In the genomic region with DNA sequence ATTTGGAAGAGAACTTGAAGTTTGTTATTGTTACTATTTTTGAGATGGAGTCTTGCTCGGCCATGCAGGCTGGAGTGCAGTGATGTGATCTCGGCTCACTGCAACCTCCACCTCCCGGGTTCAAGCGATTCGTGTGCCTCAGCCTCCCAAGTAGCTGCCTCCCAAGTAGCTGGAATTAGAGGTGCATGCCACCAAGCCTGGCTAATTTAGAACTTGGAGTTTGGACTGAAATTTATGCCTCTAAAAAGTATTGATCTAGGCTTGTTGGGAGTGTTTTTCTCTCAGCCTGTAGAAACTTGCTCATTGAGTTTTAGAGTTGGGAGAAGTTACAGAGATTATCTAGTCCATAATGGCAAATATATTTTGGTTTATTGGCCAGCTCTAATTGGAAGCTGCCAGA, we compare ENCODE assay signal across 21 cellular contexts. TPM values are rescaled to one million over a fixed set of nuclear protein-coding genes. Genes with fewer than 3 reads are reported as not detected.
A peak's percentile ranks its signal among the peaks of the same experiment; 100 is the strongest.
DNase-seq lines count a peak whose midpoint lies in the region; ATAC-seq and TF ChIP-seq lines count a peak whose summit lies in the region.
"Had no signal": no experiment of that assay in that cellular context is flagged by ENCODE, and none has a peak within 500 bp of the region (broad histone marks: within the 10 kb centered on the region; RNA-seq: fewer than 3 reads in every experiment).

No MANE protein-coding gene starts in this region.

- H3K27me3 ChIP-seq in smooth muscle cell (ENCODE audit: low read depth), result no peaks in the 10 kb centered on the region
- H3K27me3 ChIP-seq: heart left ventricle, stomach, upper lobe of right lung had no signal

- peaks cover 3% of the 10 kb centered on the region for H3K9me3 Mint-ChIP-seq in activated CD4-positive, alpha-beta T cell treated with anti-CD3 and anti-CD28 coated beads, Interleukin-2, amount 10 ng/mL, durations not matched to agents 24 days and 14 days
- no peaks in the 10 kb centered on the region for H3K9me3 Mint-ChIP-seq in activated CD4-positive, alpha-beta T cell treated with anti-CD3 and anti-CD28 coated beads for 36 hours (ENCODE audit: low read depth)
- peaks cover 3% of the 10 kb centered on the region for H3K9me3 Mint-ChIP-seq in activated CD8-positive, alpha-beta T cell treated with anti-CD3 and anti-CD28 coated beads for 36 hours

- H3K79me2 ChIP-seq in smooth muscle cell (ENCODE audit: low read depth), result peaks cover 90% of the 10 kb centered on the region

- peaks cover 80% of the 10 kb centered on the region for H4K20me1 ChIP-seq in smooth muscle cell (ENCODE audit: low read depth)

- H3K27me3 Mint-ChIP-seq in activated CD4-positive, alpha-beta T cell treated with anti-CD3 and anti-CD28 coated beads, Interleukin-2, amount 10 ng/mL, durations not matched to agents 24 days and 14 days, result no peaks in the 10 kb centered on the region
- H3K27me3 Mint-ChIP-seq in activated CD4-positive, alpha-beta T cell treated with anti-CD3 and anti-CD28 coated beads for 36 hours, result no peaks in the 10 kb centered on the region
- H3K27me3 Mint-ChIP-seq in activated CD8-positive, alpha-beta T cell treated with anti-CD3 and anti-CD28 coated beads for 36 hours, result no peaks in the 10 kb centered on the region

- H2AFZ ChIP-seq in smooth muscle cell (ENCODE audit: low read depth), result no peak overlapping the region
- H2AFZ ChIP-seq: parathyroid adenoma had no signal

- peak overlapping the region; percentile 59 for H3K4me3 Mint-ChIP-seq in activated CD4-positive, alpha-beta T cell treated with anti-CD3 and anti-CD28 coated beads, Interleukin-2, amount 10 ng/mL, durations not matched to agents 24 days and 14 days
- no peak overlapping the region for H3K4me3 Mint-ChIP-seq in activated CD4-positive, alpha-beta T cell treated with anti-CD3 and anti-CD28 coated beads for 36 hours
- no peak overlapping the region for H3K4me3 Mint-ChIP-seq in activated CD8-positive, alpha-beta T cell treated with anti-CD3 and anti-CD28 coated beads for 36 hours

- intact Hi-C loops in activated CD4-positive, alpha-beta T cell treated with anti-CD3 and anti-CD28 coated beads, Interleukin-2, amount 10 ng/mL, durations not matched to agents 24 days and 14 days (cut with micrococcal nuclease), result loop anchor here (10.0 kb wide), 1 partner anchor 1882 kb away; no protein-coding TSS in a partner anchor
- intact Hi-C loops in activated CD4-positive, alpha-beta T cell treated with anti-CD3 and anti-CD28 coated beads for 36 hours (cut with DNase I, micrococcal nuclease), result no loop called here
- intact Hi-C loops in activated CD8-positive, alpha-beta T cell treated with anti-CD3 and anti-CD28 coated beads for 36 hours (cut with micrococcal nuclease), result no loop called here

- H3K36me3 ChIP-seq in smooth muscle cell (ENCODE audit: low read depth), result peaks cover 4% of the 10 kb centered on the region

- H3K9ac ChIP-seq in smooth muscle cell (ENCODE audit: low read depth), result no peak overlapping the region
- H3K9ac ChIP-seq: parathyroid adenoma had no signal

- H3K4me2 ChIP-seq in smooth muscle cell, result peak overlapping the region; percentile 50

- no peak overlapping the region for H3K27ac ChIP-seq in smooth muscle cell (ENCODE audit: low read depth)
- H3K27ac ChIP-seq: 22Rv1, heart left ventricle, lower lobe of right lung, parathyroid adenoma, upper lobe of right lung had no signal

- peaks cover 51% of the 10 kb centered on the region for H3K4me1 Mint-ChIP-seq in activated CD4-positive, alpha-beta T cell treated with anti-CD3 and anti-CD28 coated beads, Interleukin-2, amount 10 ng/mL, durations not matched to agents 24 days and 14 days
- peaks cover 55% of the 10 kb centered on the region for H3K4me1 Mint-ChIP-seq in activated CD4-positive, alpha-beta T cell treated with anti-CD3 and anti-CD28 coated beads for 36 hours
- peaks cover 62% of the 10 kb centered on the region for H3K4me1 Mint-ChIP-seq in activated CD8-positive, alpha-beta T cell treated with anti-CD3 and anti-CD28 coated beads for 36 hours (ENCODE audit: low read depth)

- POLR2A ChIA-PET in activated CD4-positive, alpha-beta T cell treated with anti-CD3 and anti-CD28 coated beads for 36 hours (lab: Charles Lee), result interaction anchor here (0.7 kb wide), 2 partner anchors 859 to 948 kb away, joined by 5 read pairs; a partner anchor contains a TSS
- POLR2A ChIA-PET in activated CD8-positive, alpha-beta T cell treated with anti-CD3 and anti-CD28 coated beads for 36 hours (lab: Charles Lee), result interaction anchor here (0.6 to 1.9 kb wide), 5 partner anchors 8 to 45 kb away, joined by 3 to 4 read pairs (median 3); no protein-coding TSS in a partner anchor

- H3K27ac Mint-ChIP-seq in activated CD4-positive, alpha-beta T cell treated with anti-CD3 and anti-CD28 coated beads, Interleukin-2, amount 10 ng/mL, durations not matched to agents 24 days and 14 days, result no peak overlapping the region
- H3K27ac Mint-ChIP-seq in activated CD4-positive, alpha-beta T cell treated with anti-CD3 and anti-CD28 coated beads for 36 hours, result no peak overlapping the region
- peak overlapping the region; percentile 6 for H3K27ac Mint-ChIP-seq in activated CD8-positive, alpha-beta T cell treated with anti-CD3 and anti-CD28 coated beads for 36 hours

- peaks cover 28% of the 10 kb centered on the region for H3K4me1 ChIP-seq in smooth muscle cell (ENCODE audit: low read depth)

- H3K9me3 ChIP-seq in smooth muscle cell (replicated peaks; ENCODE audit: low read depth), result no peaks in the 10 kb centered on the region
- H3K9me3 ChIP-seq: heart left ventricle, lower lobe of right lung, stomach, upper lobe of right lung had no signal

- TF ChIP-seq CTCF in activated CD8-positive, alpha-beta T cell treated with anti-CD3 and anti-CD28 coated beads for 36 hours (IDR thresholded peaks at IDR 0.05), result no peak
- no peak for TF ChIP-seq CTCF in smooth muscle cell (IDR thresholded peaks at IDR 0.05; ENCODE audit: borderline replicate concordance, insufficient read depth, poor library complexity, severe bottlenecking)

- H3K4me3 ChIP-seq in smooth muscle cell, result no peak overlapping the region
- H3K4me3 ChIP-seq: heart left ventricle, lower lobe of right lung, stomach, upper lobe of right lung had no signal

- H3K36me3 Mint-ChIP-seq in activated CD4-positive, alpha-beta T cell treated with anti-CD3 and anti-CD28 coated beads, Interleukin-2, amount 10 ng/mL, durations not matched to agents 24 days and 14 days (ENCODE audit: low read depth), result peaks cover 50% of the 10 kb centered on the region
- H3K36me3 Mint-ChIP-seq in activated CD4-positive, alpha-beta T cell treated with anti-CD3 and anti-CD28 coated beads for 36 hours (ENCODE audit: low read depth), result peaks cover 38% of the 10 kb centered on the region
- H3K36me3 Mint-ChIP-seq in activated CD8-positive, alpha-beta T cell treated with anti-CD3 and anti-CD28 coated beads for 36 hours (ENCODE audit: low read depth), result peaks cover 53% of the 10 kb centered on the region

- ATAC-seq in activated CD4-positive, alpha-beta T cell treated with anti-CD3 and anti-CD28 coated beads for 36 hours, result no peak
- ATAC-seq in activated CD8-positive, alpha-beta T cell treated with anti-CD3 and anti-CD28 coated beads for 36 hours, result no peak
- ATAC-seq in left lobe of liver (peak; percentile 23), GM21526 (IDR thresholded peaks at IDR 0.05; ENCODE audit: low FRiP score, unreplicated experiment) (no peak)
- ATAC-seq: heart left ventricle, lower lobe of right lung, upper lobe of right lung had no signal

- peaks cover 6% of the 10 kb centered on the region for H3F3A ChIP-seq in smooth muscle cell (ENCODE audit: low read depth)

- CTCF ChIA-PET in activated CD4-positive, alpha-beta T cell treated with anti-CD3 and anti-CD28 coated beads for 36 hours (lab: Charles Lee), result interaction anchor here (0.5 to 2.8 kb wide), 4 partner anchors 18 to 73 kb away, joined by 3 to 9 read pairs (median 4); no protein-coding TSS in a partner anchor
- CTCF ChIA-PET in activated CD8-positive, alpha-beta T cell treated with anti-CD3 and anti-CD28 coated beads for 36 hours (lab: Charles Lee), result interaction anchor here (0.6 to 2.2 kb wide), 3 partner anchors 55 to 341 kb away, joined by 3 to 7 read pairs (median 3); no protein-coding TSS in a partner anchor

- DNase-seq in activated CD4-positive, alpha-beta T cell treated with anti-CD3 and anti-CD28 coated beads, Interleukin-2, amount 10 ng/mL, durations not matched to agents 24 days and 14 days, result no peak
- no peak for DNase-seq in activated CD4-positive, alpha-beta T cell treated with anti-CD3 and anti-CD28 coated beads for 36 hours
- DNase-seq in activated CD8-positive, alpha-beta T cell treated with anti-CD3 and anti-CD28 coated beads for 36 hours, result no peak
- DNase-seq in left lobe of liver (ENCODE audit: low spot score), result no peak
- no peak for DNase-seq in smooth muscle cell (lab: John Stamatoyannopoulos, UW; ENCODE audit: unreplicated experiment)
- no peak for DNase-seq in HK-2 (ENCODE audit: unreplicated experiment)
- no peak for DNase-seq in NCI-H2029 (lab: John Stamatoyannopoulos, UW)
- DNase-seq: activated naive CD4-positive, alpha-beta T cell treated with anti-CD3 and anti-CD28 coated beads, Interleukin-2, amount 50 U/mL, for 16 hours; activated T-cell treated with anti-CD3 and anti-CD28 coated beads for 4 hours; GDM1; HCEC 1CT; heart left ventricle; lower lobe of right lung; NCI-H1092 treated with DMSO at 0.1 percent for 48 hours; NCI-H524; SHP77; stomach; upper lobe of right lung had no signal

- WGBS in smooth muscle cell (ENCODE audit: low lambda C conversion rate), result 93% methylated on average over 5 of the region's 5 CpGs

RNA-seq across cellular contexts. Expression of a gene that starts 4.1 kb away (rescaled TPM):
- total RNA-seq in activated CD4-positive, alpha-beta T cell treated with anti-CD3 and anti-CD28 coated beads, Interleukin-2, amount 10 ng/mL, durations not matched to agents 24 days and 14 days, result 55.6 and 55.7 TPM in 2 replicates
- total RNA-seq in activated CD4-positive, alpha-beta T cell treated with anti-CD3 and anti-CD28 coated beads for 36 hours, result 10 to 100 TPM; 41.4 to 43.5 TPM
- total RNA-seq in activated CD8-positive, alpha-beta T cell treated with anti-CD3 and anti-CD28 coated beads for 36 hours, result 10 to 100 TPM; 46.0 to 51.8 TPM
- total RNA-seq in left lobe of liver (45.6 TPM), smooth muscle cell (96.7 and 102 TPM in 2 replicates)
- 21.9 and 22.7 TPM in 2 replicates for polyA plus RNA-seq in smooth muscle cell
